10 cellular contexts compared by ENCODE assay signal in the genomic region with DNA sequence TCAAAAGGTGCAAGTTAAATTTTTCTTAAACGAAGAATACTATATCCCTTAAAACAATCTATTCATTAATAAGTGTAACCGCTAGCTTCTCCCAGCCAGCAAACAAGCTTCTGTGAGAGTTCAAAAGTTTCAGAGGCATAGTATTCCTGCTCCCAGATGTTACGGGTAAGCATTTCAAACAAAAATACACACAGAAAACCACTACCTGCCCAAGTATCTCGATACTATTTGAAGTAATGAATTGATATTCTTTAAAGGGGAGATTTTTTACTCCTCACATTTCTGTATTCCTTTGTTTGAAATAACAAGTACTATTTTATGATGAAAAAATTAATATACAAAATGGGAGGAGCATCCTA. TPM values are rescaled to one million over a fixed set of nuclear protein-coding genes. Genes with fewer than 3 reads are reported as not detected.
A peak's percentile ranks its signal among the peaks of the same experiment; 100 is the strongest.
DNase-seq lines count a peak whose midpoint lies in the region; ATAC-seq and TF ChIP-seq lines count a peak whose summit lies in the region.
"Had no signal": no experiment of that assay in that cellular context is flagged by ENCODE, and none has a peak within 500 bp of the region (broad histone marks: within the 10 kb centered on the region; RNA-seq: fewer than 3 reads in every experiment).

No MANE protein-coding gene starts in this region.

- TF ChIP-seq CTCF in hepatocyte (IDR thresholded peaks at IDR 0.05; ENCODE audit: poor library complexity): no peak

- H4K20me1 ChIP-seq in hepatocyte (ENCODE audit: insufficient read depth, poor library complexity, severe bottlenecking): peaks cover 39% of the 10 kb centered on the region

- peak overlapping the region; percentile 98 for H3K4me3 ChIP-seq in adipocyte (ENCODE audit: low read length)
- peak overlapping the region; percentile 43 for H3K4me3 ChIP-seq in hepatocyte
- H3K4me3 ChIP-seq in rectal smooth muscle tissue (ENCODE audit: low read length): peak overlapping the region; percentile 85

- peak overlapping the region; percentile 93 for H3K9ac ChIP-seq in ES-I3 (ENCODE audit: low read depth, low read length)
- peak overlapping the region; percentile 84 for H3K9ac ChIP-seq in adipocyte (ENCODE audit: low read length)
- no peak overlapping the region for H3K9ac ChIP-seq in rectal smooth muscle tissue (ENCODE audit: low read length)

- peak overlapping the region; percentile 72 for H3K4me2 ChIP-seq in hepatocyte

- peaks cover 11% of the 10 kb centered on the region for H3K4me1 ChIP-seq in ES-I3 (ENCODE audit: insufficient read depth, low read length)
- H3K4me1 ChIP-seq in adipocyte (ENCODE audit: control insufficient read depth, insufficient read depth, low read length): peaks cover 23% of the 10 kb centered on the region
- H3K4me1 ChIP-seq in hepatocyte (ENCODE audit: insufficient read depth): peaks cover 18% of the 10 kb centered on the region
- H3K4me1 ChIP-seq in rectal smooth muscle tissue (ENCODE audit: control insufficient read depth, insufficient read depth, low read length): peaks cover 2% of the 10 kb centered on the region

- H3K36me3 ChIP-seq in ES-I3 (ENCODE audit: insufficient read depth, low read length): no peaks in the 10 kb centered on the region
- H3K36me3 ChIP-seq in adipocyte (ENCODE audit: control insufficient read depth, insufficient read depth, low read length, severe bottlenecking): no peaks in the 10 kb centered on the region
- no peaks in the 10 kb centered on the region for H3K36me3 ChIP-seq in hepatocyte (replicated peaks; ENCODE audit: insufficient read depth, low read depth)
- H3K36me3 ChIP-seq in rectal smooth muscle tissue (ENCODE audit: control insufficient read depth, insufficient read depth, low read length): no peaks in the 10 kb centered on the region

- no peaks in the 10 kb centered on the region for H3K9me3 ChIP-seq in ES-I3 (ENCODE audit: control insufficient read depth, insufficient read depth, low read length)
- H3K9me3 ChIP-seq in adipocyte (ENCODE audit: control insufficient read depth, low read length): no peaks in the 10 kb centered on the region
- no peaks in the 10 kb centered on the region for H3K9me3 ChIP-seq in hepatocyte (ENCODE audit: low read depth)

- H3K27ac ChIP-seq in hepatocyte: peak overlapping the region; percentile 100
- peak overlapping the region; percentile 75 for H3K27ac ChIP-seq in rectal smooth muscle tissue (ENCODE audit: low read depth, low read length)
- H3K27ac ChIP-seq: SK-N-MC had no signal

- H3K4me1 Mint-ChIP-seq in naive thymus-derived CD8-positive, alpha-beta T cell: peaks cover 0 to 24% (median 18%) of the 10 kb centered on the region in 4 donors

- WGBS in hepatocyte (ENCODE audit: low lambda C conversion rate, missing lambda C conversion rate): under 1% methylated on average over 4 of the region's 4 CpGs

- peak overlapping the region in 1 of 10 donors; percentile 39 for H3K4me3 Mint-ChIP-seq in naive thymus-derived CD8-positive, alpha-beta T cell

- peaks cover 54% of the 10 kb centered on the region for H3K79me2 ChIP-seq in hepatocyte

- H2AFZ ChIP-seq in hepatocyte: no peak overlapping the region

- POLR2A ChIA-PET in naive thymus-derived CD8-positive, alpha-beta T cell (lab: Charles Lee): no interaction called here

- DNase-seq in adipocyte (ENCODE audit: low read depth) (peak; percentile 52), hepatocyte (ENCODE audit: low spot score) (no peak), middle frontal gyrus (ENCODE audit: extremely low spot score, low spot score) (no peak), NCI-H2029 (lab: John Stamatoyannopoulos, UW) (no peak), posterior cingulate gyrus (no peak)
- DNase-seq in naive thymus-derived CD8-positive, alpha-beta T cell: no peak
- DNase-seq: activated gamma-delta T cell had no signal

- H3K27me3 ChIP-seq in adipocyte (replicated peaks; ENCODE audit: control insufficient read depth, insufficient read depth, low read length) (no peaks in the 10 kb centered on the region), hepatocyte (no peaks in the 10 kb centered on the region), rectal smooth muscle tissue (ENCODE audit: control insufficient read depth, insufficient read depth, low read length) (no peaks in the 10 kb centered on the region)

- no peak for ATAC-seq in naive thymus-derived CD8-positive, alpha-beta T cell

- no peaks in the 10 kb centered on the region for H3K9me2 ChIP-seq in hepatocyte (replicated peaks; ENCODE audit: insufficient read depth)

- intact Hi-C loops in posterior cingulate gyrus (cut with DNase I): loop anchor here (10.0 kb wide), 1 partner anchor 104 kb away; no protein-coding TSS in a partner anchor

- H3K27ac Mint-ChIP-seq in naive thymus-derived CD8-positive, alpha-beta T cell: no peak overlapping the region

- H3K9me3 Mint-ChIP-seq in naive thymus-derived CD8-positive, alpha-beta T cell: peaks cover 0 to 48% (median 18%) of the 10 kb centered on the region in 9 donors

- peaks cover 0 to 14% (median 13%) of the 10 kb centered on the region in 3 donors for H3K36me3 Mint-ChIP-seq in naive thymus-derived CD8-positive, alpha-beta T cell

- peaks cover 35 to 62% (median 53%) of the 10 kb centered on the region in 5 donors for H3K27me3 Mint-ChIP-seq in naive thymus-derived CD8-positive, alpha-beta T cell

RNA-seq across cellular contexts. Expression of a gene that starts 1.5 kb away (rescaled TPM):
- 75.2 and 88.7 TPM in 2 replicates for total RNA-seq in hepatocyte
- 34.4 and 42.3 TPM in 2 replicates for polyA plus RNA-seq in hepatocyte
- total RNA-seq in naive thymus-derived CD8-positive, alpha-beta T cell: not detected
- not detected for polyA plus RNA-seq in naive thymus-derived CD8-positive, alpha-beta T cell

Comparison
In these comparisons a context has a peak if more than half of its experiments do, and no peak if none do; other contexts are left out.
1. H3K4me3 ChIP-seq: peak in every context shown above with its lines; median percentile 98 in adipocyte; 85 in rectal smooth muscle tissue; 43 in hepatocyte.
2. RNA of a gene that starts 1.5 kb away (total RNA-seq): 75.2 to 88.7 TPM in hepatocyte; not detected in naive thymus-derived CD8-positive, alpha-beta T cell; every median in the first group is over 10 times any median in the second.